22 cellular contexts compared by ENCODE assay signal in the genomic region with DNA sequence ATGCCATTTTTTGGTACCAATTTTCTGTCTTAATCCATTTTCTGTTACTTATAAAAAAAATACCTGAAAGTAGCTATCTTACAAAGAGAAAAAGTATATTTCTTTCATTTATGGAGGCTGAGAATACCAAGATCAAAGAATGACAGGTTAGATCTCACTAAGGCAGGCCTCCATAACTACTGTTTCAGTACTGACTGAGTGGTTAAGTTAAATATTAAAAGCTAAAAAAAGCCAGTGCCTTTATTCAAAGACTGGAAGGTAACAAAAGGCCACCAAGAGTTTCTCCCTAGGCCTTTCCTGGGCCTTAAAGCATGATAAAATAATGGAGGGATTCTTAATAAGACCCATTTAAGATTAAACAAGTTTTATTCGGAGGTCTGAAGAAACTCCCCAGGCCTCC.
DNase-seq lines count a peak whose midpoint lies in the region; ATAC-seq and TF ChIP-seq lines count a peak whose summit lies in the region.
"Had no signal": no experiment of that assay in that cellular context is flagged by ENCODE, and none has a peak within 500 bp of the region (broad histone marks: within the 10 kb centered on the region; RNA-seq: fewer than 3 reads in every experiment).

No MANE protein-coding gene starts in this region.

- no peaks in the 10 kb centered on the region for H3K9me3 ChIP-seq in WERI-Rb-1 (ENCODE audit: severe bottlenecking)
- H3K9me3 ChIP-seq: ascending aorta, colonic mucosa, MG63, mucosa of descending colon, ovary had no signal

- peak; percentile 40 for ATAC-seq in GM18858 (IDR thresholded peaks at IDR 0.05; ENCODE audit: unreplicated experiment)
- peak; percentile 55 for ATAC-seq in GM21423 (IDR thresholded peaks at IDR 0.05; ENCODE audit: unreplicated experiment)
- peak; percentile 39 for ATAC-seq in HG03060 (IDR thresholded peaks at IDR 0.05; ENCODE audit: low read depth, unreplicated experiment)
- ATAC-seq: GM23338, mucosa of descending colon had no signal

- DNase-seq in WERI-Rb-1 (no peak), NCI-H2196 (lab: John Stamatoyannopoulos, UW; ENCODE audit: unreplicated experiment) (no peak), NOMO-1 treated with DMSO at 0.1 percent for 48 hours (lab: John Stamatoyannopoulos, UW; ENCODE audit: unreplicated experiment) (no peak), NCI-H1105 treated with DMSO at 0.1 percent for 48 hours (lab: John Stamatoyannopoulos, UW) (no peak), HUDEP-2 (lab: John Stamatoyannopoulos, UW; ENCODE audit: unreplicated experiment in 76 of 76) (no peak)
- DNase-seq: activated gamma-delta T cell treated with Interleukin-2 at 50 U/mL for 16 hours; colonic mucosa; GDM1; MG63; mucosa of descending colon; NCI-H2107; NCI-H774; ovary; stimulated activated naive B cell treated with anti-CD40 and anti-IgM and Interleukin-4, amounts not matched to agents 10 μg/mL and 1 μg/mL and 100 μg/mL, for 72 hours; trophoblast cell had no signal

- no peaks in the 10 kb centered on the region for H3K27me3 ChIP-seq in WERI-Rb-1 (ENCODE audit: insufficient read depth, low read depth, severe bottlenecking)
- H3K27me3 ChIP-seq: ascending aorta, colonic mucosa, MG63, ovary had no signal

- TF ChIP-seq CTCF in WERI-Rb-1 (IDR thresholded peaks at IDR 0.05; ENCODE audit: low read depth, low read length): no peak

- no peak overlapping the region for H3K4me3 ChIP-seq in WERI-Rb-1 (ENCODE audit: low read depth, low read length)
- H3K4me3 ChIP-seq: ascending aorta, colonic mucosa, GM23338, MG63, mucosa of descending colon, ovary, smooth muscle cell had no signal

- peak overlapping the region; percentile 21 for H3K27ac ChIP-seq in WERI-Rb-1
- H3K27ac ChIP-seq: ascending aorta, colonic mucosa, ovary, RWPE1 had no signal

- H3K36me3 ChIP-seq in WERI-Rb-1: no peaks in the 10 kb centered on the region
- H3K36me3 ChIP-seq: ascending aorta, colonic mucosa, MG63, ovary had no signal
